In the genomic region with DNA sequence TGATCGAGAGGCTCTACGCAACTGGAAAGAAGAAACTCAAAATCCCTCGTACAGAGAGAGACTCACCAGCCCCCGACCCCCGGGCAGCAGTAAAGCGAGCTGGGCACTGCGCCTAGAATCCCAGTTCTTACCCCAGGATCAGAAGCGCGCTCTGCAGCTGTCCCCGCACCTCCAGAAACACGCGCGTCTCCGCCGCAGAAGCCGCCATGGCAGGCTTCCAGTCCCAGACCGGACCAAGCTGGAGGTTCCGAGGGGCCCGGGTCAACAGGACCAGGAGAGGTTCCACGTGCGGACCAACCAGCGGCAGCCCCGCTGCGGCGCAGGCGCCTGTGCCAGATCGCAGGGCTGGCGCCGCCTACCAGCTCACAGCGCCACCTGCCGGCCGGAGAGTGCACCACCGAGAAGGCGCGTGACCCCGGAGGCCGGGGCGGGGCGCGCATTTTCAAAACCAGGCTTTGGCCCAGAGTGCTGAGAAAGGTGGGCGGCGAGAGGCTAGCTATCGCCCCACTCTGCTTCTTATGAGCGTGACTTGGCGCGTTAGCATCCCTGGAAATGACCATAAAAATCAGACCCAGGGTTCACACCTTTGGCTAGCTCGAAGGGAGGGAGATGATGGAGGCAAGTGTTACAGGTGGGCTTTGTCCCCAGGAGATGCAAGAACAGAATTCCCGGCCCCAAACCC, we compare ENCODE assay signal across 8 cellular contexts. TPM values are rescaled to one million over a fixed set of nuclear protein-coding genes. Genes with fewer than 3 reads are reported as not detected.
DNase-seq lines count a peak whose midpoint lies in the region; ATAC-seq and TF ChIP-seq lines count a peak whose summit lies in the region.

A gene with protein sequence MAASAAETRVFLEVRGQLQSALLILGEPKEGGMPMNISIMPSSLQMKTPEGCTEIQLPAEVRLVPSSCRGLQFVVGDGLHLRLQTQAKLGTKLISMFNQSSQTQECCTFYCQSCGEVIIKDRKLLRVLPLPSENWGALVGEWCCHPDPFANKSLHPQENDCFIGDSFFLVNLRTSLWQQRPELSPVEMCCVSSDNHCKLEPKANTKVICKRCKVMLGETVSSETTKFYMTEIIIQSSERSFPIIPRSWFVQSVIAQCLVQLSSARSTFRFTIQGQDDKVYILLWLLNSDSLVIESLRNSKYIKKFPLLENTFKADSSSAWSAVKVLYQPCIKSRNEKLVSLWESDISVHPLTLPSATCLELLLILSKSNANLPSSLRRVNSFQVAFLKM (minus strand): TSS at position 331 of the 682 bp plus-strand sequence. CDS start 123 bp downstream, at position 208.

- H3K4me2 ChIP-seq in MM.1S (ENCODE audit: low read depth, low read length): peak within 1 kb of the TSS; percentile 94

- peak within 1 kb of the TSS; percentile 79 for H2AFZ ChIP-seq in MM.1S (ENCODE audit: low read length)

- H3F3A ChIP-seq in MM.1S (ENCODE audit: insufficient read depth, low read length): peaks cover 21% of the 10 kb centered on the region

- H3K4me3 Mint-ChIP-seq in activated naive CD8-positive, alpha-beta T cell treated with anti-CD3 and anti-CD28 coated beads, Interleukin-2, amount 10 ng/mL, durations not matched to agents 7 days and 5 days: peak within 1 kb of the TSS; percentile 89

- peaks cover 2% of the 10 kb centered on the region for H3K36me3 Mint-ChIP-seq in activated naive CD8-positive, alpha-beta T cell treated with anti-CD3 and anti-CD28 coated beads, Interleukin-2, amount 10 ng/mL, durations not matched to agents 7 days and 5 days

- H3K27me3 ChIP-seq in MM.1S (replicated peaks; ENCODE audit: insufficient read depth, low read length) (no peaks in the 10 kb centered on the region), heart left ventricle (no peaks in the 10 kb centered on the region), upper lobe of right lung (no peaks in the 10 kb centered on the region)

- POLR2A ChIA-PET in activated naive CD8-positive, alpha-beta T cell treated with anti-CD3 and anti-CD28 coated beads, Interleukin-2, amount 10 ng/mL, durations not matched to agents 7 days and 5 days (lab: Charles Lee): interaction anchor here (0.6 to 2.4 kb wide), 7 partner anchors 21 to 1313 kb away, joined by 3 to 12 read pairs (median 4); a partner anchor contains a TSS

- no peaks in the 10 kb centered on the region for H3K27me3 Mint-ChIP-seq in activated naive CD8-positive, alpha-beta T cell treated with anti-CD3 and anti-CD28 coated beads, Interleukin-2, amount 10 ng/mL, durations not matched to agents 7 days and 5 days

- no peaks in the 10 kb centered on the region for H4K20me1 ChIP-seq in MM.1S (ENCODE audit: insufficient read depth, low read length)

- H3K9ac ChIP-seq in MM.1S (ENCODE audit: low read length): peak within 1 kb of the TSS; percentile 76

- H3K4me3 ChIP-seq in MM.1S (ENCODE audit: low read length) (peak within 1 kb of the TSS; percentile 88), heart left ventricle (peak within 1 kb of the TSS; percentile 45 to 90 (median 75)), upper lobe of right lung (peak within 1 kb of the TSS; percentile 82)

- H3K4me1 Mint-ChIP-seq in activated naive CD8-positive, alpha-beta T cell treated with anti-CD3 and anti-CD28 coated beads, Interleukin-2, amount 10 ng/mL, durations not matched to agents 7 days and 5 days: peaks cover 30% of the 10 kb centered on the region

- WGBS in heart left ventricle, 4 donors: 3 to 14% (median 4%) methylated on average over 15 to 48 of the region's 48 CpGs

- H3K27ac ChIP-seq in MM.1S (ENCODE audit: low read length) (no peak within 1 kb of the TSS), heart left ventricle (peak within 1 kb of the TSS in 8 of 12 donors; percentile 7 to 73 (median 52)), upper lobe of right lung (peak within 1 kb of the TSS; percentile 64)

- DNase-seq in HCEC 1CT: peak; percentile 78
- peak; percentile 87 for DNase-seq in MM.1S
- DNase-seq in SKM-1 treated with dmso at 0.1 percent for 144 hours (lab: John Stamatoyannopoulos, UW; ENCODE audit: unreplicated experiment): peak; percentile 68
- peak; percentile 98 for DNase-seq in activated naive CD8-positive, alpha-beta T cell treated with anti-CD3 and anti-CD28 coated beads, Interleukin-2, amount 10 ng/mL, durations not matched to agents 7 days and 5 days
- DNase-seq in heart left ventricle: peak; percentile 89 to 96 (median 91)
- DNase-seq in posterior vena cava (ENCODE audit: low spot score): peak; percentile 97
- peak; percentile 96 for DNase-seq in upper lobe of right lung

- H3K4me1 ChIP-seq in MM.1S (ENCODE audit: low read length) (peaks cover 32% of the 10 kb centered on the region), heart left ventricle (peaks cover 0 to 39% (median 20%) of the 10 kb centered on the region in 12 donors), upper lobe of right lung (peaks cover 29% of the 10 kb centered on the region)

- H3K9me2 ChIP-seq in MM.1S (replicated peaks; ENCODE audit: insufficient read depth, low read length): no peaks in the 10 kb centered on the region

- peak within 1 kb of the TSS; percentile 76 for H3K27ac Mint-ChIP-seq in activated naive CD8-positive, alpha-beta T cell treated with anti-CD3 and anti-CD28 coated beads, Interleukin-2, amount 10 ng/mL, durations not matched to agents 7 days and 5 days

- peak; percentile 92 for TF ChIP-seq CTCF in MM.1S (IDR thresholded peaks at IDR 0.05; ENCODE audit: low read length)
- TF ChIP-seq CTCF in heart left ventricle (IDR thresholded peaks at IDR 0.05): peak; percentile 95 to 100 (median 99)
- peak; percentile 100 for TF ChIP-seq CTCF in upper lobe of right lung (IDR thresholded peaks at IDR 0.05)

- H3K79me2 ChIP-seq in MM.1S (ENCODE audit: low read length): peaks cover 42% of the 10 kb centered on the region

- intact Hi-C loops in heart left ventricle (cut with DNase I) (loop anchor here (2.0 to 10.0 kb wide), 11 partner anchors 47 to 818 kb away; a partner anchor contains a TSS), posterior vena cava (cut with DNase I) (no loop called here), upper lobe of right lung (cut with DNase I) (no loop called here)

- peak; percentile 66 for TF ChIP-seq POLR2A in GM10847 (IDR thresholded peaks at IDR 0.05; ENCODE audit: extremely low read depth, insufficient read length)
- TF ChIP-seq POLR2A in heart left ventricle (IDR thresholded peaks at IDR 0.05): peak in 1 of 2 donors; percentile 65

- ATAC-seq in activated naive CD8-positive, alpha-beta T cell treated with anti-CD3 and anti-CD28 coated beads, Interleukin-2, amount 10 ng/mL, durations not matched to agents 7 days and 5 days (ENCODE audit: low read depth): peak; percentile 71
- peak; percentile 86 to 91 (median 88) for ATAC-seq in heart left ventricle
- ATAC-seq in upper lobe of right lung: peak; percentile 94

- no peaks in the 10 kb centered on the region for H3K36me3 ChIP-seq in MM.1S (replicated peaks; ENCODE audit: insufficient read depth, low read length)
- H3K36me3 ChIP-seq in heart left ventricle: no peaks in the 10 kb centered on the region
- H3K36me3 ChIP-seq in upper lobe of right lung: no peaks in the 10 kb centered on the region

- H3K9me3 Mint-ChIP-seq in activated naive CD8-positive, alpha-beta T cell treated with anti-CD3 and anti-CD28 coated beads, Interleukin-2, amount 10 ng/mL, durations not matched to agents 7 days and 5 days: no peaks in the 10 kb centered on the region

- H3K9me3 ChIP-seq in MM.1S (replicated peaks; ENCODE audit: insufficient read depth, low read length) (no peaks in the 10 kb centered on the region), heart left ventricle (no peaks in the 10 kb centered on the region), upper lobe of right lung (no peaks in the 10 kb centered on the region)

RNA-seq across cellular contexts. Expression of the gene that starts here (rescaled TPM):
- total RNA-seq in activated naive CD8-positive, alpha-beta T cell treated with anti-CD3 and anti-CD28 coated beads, Interleukin-2, amount 10 ng/mL, durations not matched to agents 7 days and 5 days: 1 to 10 TPM; 4.4 to 4.7 TPM
- 1 to 10 TPM; 2.0 to 5.3 (median 2.7) TPM for total RNA-seq in heart left ventricle
- polyA plus RNA-seq in heart left ventricle: 1 to 10 TPM; 2.9 to 3.5 TPM
- 1 to 10 TPM; 3.6 TPM for total RNA-seq in posterior vena cava
- 4.4 TPM for total RNA-seq in upper lobe of right lung

Comparison
In these comparisons a context has a peak if more than half of its experiments do, and no peak if none do; other contexts are left out.
1. intact Hi-C loops: an anchor here in heart left ventricle (2.0 to 10.0 kb wide); none called in posterior vena cava and upper lobe of right lung.